ENCODE assay signal across 21 cellular contexts in genomic region chr12:42070056-42070455, GRCh38.
"Had no signal": no experiment of that assay in that cellular context is flagged by ENCODE, and none has a peak within 500 bp of the region (broad histone marks: within the 10 kb centered on the region; RNA-seq: fewer than 3 reads in every experiment).

No MANE protein-coding gene starts in this region.

- H3K27me3 ChIP-seq: dorsolateral prefrontal cortex, foreskin keratinocyte, transverse colon had no signal

- ATAC-seq: foreskin keratinocyte; left cardiac atrium; lower lobe of right lung; naive thymus-derived CD4-positive, alpha-beta T cell; psoas muscle; sciatic nerve; stimulated activated naive B cell treated with anti-CD40 and anti-IgM and Interleukin-4, amounts not matched to agents 10 μg/mL and 1 μg/mL and 100 μg/mL, for 72 hours; stimulated activated naive CD8-positive, alpha-beta T cell treated with anti-CD3 and anti-CD28 coated beads, Interleukin-15, amount 100 ng/mL, for 72 hours had no signal

- H3K4me3 ChIP-seq: coronary artery, dorsolateral prefrontal cortex, left ventricle myocardium inferior, lower lobe of right lung, psoas muscle, skin epidermis, thoracic aorta, transverse colon had no signal

- DNase-seq: dorsolateral prefrontal cortex; effector CD8-positive, alpha-beta T cell; foreskin keratinocyte; immature natural killer cell; kidney; left cardiac atrium; left ventricle myocardium inferior; lower lobe of right lung; naive thymus-derived CD4-positive, alpha-beta T cell; nephron progenitor cell; psoas muscle; retina; stimulated activated CD4-positive, alpha-beta T cell treated with anti-CD3 and anti-CD28 coated beads, Interleukin-2, amount 100 ng/mL, for 24 hours; stimulated activated CD4-positive, alpha-beta T cell treated with anti-CD3 and anti-CD28 coated beads, Interleukin-4, amount 100 ng/mL, for 4 hours; stimulated activated naive B cell treated with anti-CD40 and anti-IgM and Interleukin-4, amounts not matched to agents 10 μg/mL and 1 μg/mL and 100 μg/mL, for 72 hours; stimulated activated naive CD8-positive, alpha-beta T cell treated with anti-CD3 and anti-CD28 coated beads, Interleukin-15, amount 100 ng/mL, for 72 hours; transverse colon had no signal

- H3K9me3 ChIP-seq: lower lobe of right lung, psoas muscle, thoracic aorta, transverse colon had no signal

- H3K36me3 ChIP-seq: left ventricle myocardium inferior, lower lobe of right lung, thoracic aorta, transverse colon had no signal
